Comparison of ENCODE assay signal across 14 cellular contexts in the genomic region with DNA sequence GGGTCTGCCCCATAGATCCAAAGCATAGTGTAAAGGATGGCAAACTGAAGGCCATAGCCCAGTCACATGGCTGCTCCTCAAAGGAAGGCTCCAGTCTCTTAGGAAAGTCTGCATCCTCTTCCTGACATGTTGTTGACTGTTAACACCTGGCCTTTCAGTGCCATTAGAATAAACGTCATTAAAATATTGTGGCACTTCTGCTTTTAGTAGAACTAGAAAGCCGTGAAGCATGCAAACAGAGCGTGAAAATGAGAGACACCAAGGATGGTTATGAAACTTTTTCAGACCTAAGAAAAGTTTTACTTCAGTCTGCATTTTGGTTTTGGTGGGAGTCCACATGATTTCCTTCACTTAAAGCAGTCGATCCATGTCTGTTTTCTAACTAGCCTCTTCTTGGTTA. TPM values are rescaled to one million over a fixed set of nuclear protein-coding genes. Genes with fewer than 3 reads are reported as not detected.
A peak's percentile ranks its signal among the peaks of the same experiment; 100 is the strongest.
DNase-seq lines count a peak whose midpoint lies in the region; ATAC-seq and TF ChIP-seq lines count a peak whose summit lies in the region.
"Had no signal": no experiment of that assay in that cellular context is flagged by ENCODE, and none has a peak within 500 bp of the region (broad histone marks: within the 10 kb centered on the region; RNA-seq: fewer than 3 reads in every experiment).

No MANE protein-coding gene starts in this region.

- peak overlapping the region; percentile 85 for H3K27ac ChIP-seq in BLaER1
- H3K27ac ChIP-seq in upper lobe of right lung: no peak overlapping the region
- H3K27ac ChIP-seq: thoracic aorta had no signal

- peaks cover 7% of the 10 kb centered on the region for H3K9me3 ChIP-seq in BLaER1
- H3K9me3 ChIP-seq in upper lobe of right lung: no peaks in the 10 kb centered on the region
- H3K9me3 ChIP-seq: thoracic aorta had no signal

- H4K20me1 ChIP-seq in BLaER1: no peaks in the 10 kb centered on the region

- DNase-seq in GM19238 (ENCODE audit: insufficient read length, low spot score) (peak; percentile 2), NCI-H446 treated with DMSO at 0.1 percent for 48 hours (lab: John Stamatoyannopoulos, UW) (no peak), NCI-H2196 (lab: John Stamatoyannopoulos, UW; ENCODE audit: unreplicated experiment) (no peak), ecto neural progenitor cell (ENCODE audit: low spot score) (no peak), upper lobe of right lung (no peak)
- DNase-seq: cerebellar nuclear complex; EL; left ventricle myocardium superior; NCI-H1092 treated with DMSO at 0.1 percent for 48 hours; stimulated activated CD4-positive, alpha-beta T cell treated with anti-CD3 and anti-CD28 coated beads, Interleukin-4, amount 100 ng/mL, for 24 hours had no signal

- peak overlapping the region; percentile 36 for H3K9ac ChIP-seq in BLaER1

- no peak for TF ChIP-seq CTCF in upper lobe of right lung (IDR thresholded peaks at IDR 0.05)

- peak overlapping the region; percentile 83 for H3K4me2 ChIP-seq in BLaER1

- H3K4me1 ChIP-seq in BLaER1 (peaks cover 83% of the 10 kb centered on the region), upper lobe of right lung (no peaks in the 10 kb centered on the region)

- H3K36me3 ChIP-seq in BLaER1: no peaks in the 10 kb centered on the region
- no peaks in the 10 kb centered on the region for H3K36me3 ChIP-seq in upper lobe of right lung
- H3K36me3 ChIP-seq: thoracic aorta had no signal

- intact Hi-C loops in upper lobe of right lung (cut with DNase I): no loop called here

- H3K4me3 ChIP-seq in BLaER1: no peak overlapping the region
- H3K4me3 ChIP-seq in upper lobe of right lung: no peak overlapping the region
- H3K4me3 ChIP-seq: thoracic aorta had no signal

- no peaks in the 10 kb centered on the region for H3K27me3 ChIP-seq in BLaER1
- H3K27me3 ChIP-seq in upper lobe of right lung: no peaks in the 10 kb centered on the region

- ATAC-seq in HG02623 (IDR thresholded peaks at IDR 0.05; ENCODE audit: unreplicated experiment) (peak; percentile 95), HG03432 (IDR thresholded peaks at IDR 0.05; ENCODE audit: unreplicated experiment) (peak; percentile 95), upper lobe of right lung (no peak)
- ATAC-seq: left ventricle myocardium superior had no signal

RNA-seq across cellular contexts. Expression of gene AFF2, which starts 41.1 kb away (rescaled TPM):
- 13.4 TPM for total RNA-seq in upper lobe of right lung
